In the genomic region with DNA sequence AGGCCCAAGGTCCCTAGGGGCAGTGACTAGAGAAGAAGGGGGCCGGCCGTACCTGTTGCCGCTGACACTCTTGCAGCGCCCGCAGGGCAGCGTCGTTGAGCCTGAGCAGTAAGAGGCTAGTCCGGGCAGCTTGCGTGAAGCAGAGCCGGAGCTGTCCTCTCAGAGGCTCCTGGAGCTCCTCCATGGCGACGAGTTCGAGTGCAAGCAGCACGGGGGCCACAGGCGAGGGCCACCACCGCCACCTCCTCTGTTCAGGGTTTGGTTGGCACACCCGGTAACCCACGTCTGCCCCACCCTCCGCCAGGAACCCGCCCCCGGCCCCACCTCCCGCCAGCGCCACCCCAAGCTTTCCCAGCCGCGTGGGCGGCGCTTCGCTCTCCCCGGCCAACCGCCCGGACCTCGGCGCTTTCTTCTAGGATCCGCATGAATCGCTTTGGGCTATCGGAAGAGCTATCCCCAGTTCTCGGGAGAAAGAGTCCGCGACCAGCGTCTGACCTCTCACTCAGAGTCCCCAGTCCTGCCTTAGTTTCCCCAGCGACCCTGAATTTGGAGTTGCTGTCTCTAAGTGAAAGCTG, we compare ENCODE assay signal across 8 cellular contexts. TPM values are rescaled to one million over a fixed set of nuclear protein-coding genes. Genes with fewer than 3 reads are reported as not detected.
DNase-seq lines count a peak whose midpoint lies in the region; ATAC-seq and TF ChIP-seq lines count a peak whose summit lies in the region.

A gene with protein sequence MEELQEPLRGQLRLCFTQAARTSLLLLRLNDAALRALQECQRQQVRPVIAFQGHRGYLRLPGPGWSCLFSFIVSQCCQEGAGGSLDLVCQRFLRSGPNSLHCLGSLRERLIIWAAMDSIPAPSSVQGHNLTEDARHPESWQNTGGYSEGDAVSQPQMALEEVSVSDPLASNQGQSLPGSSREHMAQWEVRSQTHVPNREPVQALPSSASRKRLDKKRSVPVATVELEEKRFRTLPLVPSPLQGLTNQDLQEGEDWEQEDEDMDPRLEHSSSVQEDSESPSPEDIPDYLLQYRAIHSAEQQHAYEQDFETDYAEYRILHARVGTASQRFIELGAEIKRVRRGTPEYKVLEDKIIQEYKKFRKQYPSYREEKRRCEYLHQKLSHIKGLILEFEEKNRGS (minus strand): TSS at position 249 of the 575 bp plus-strand sequence. CDS start 65 bp downstream, at position 184.

- peaks cover 29% of the 10 kb centered on the region for H3K4me1 Mint-ChIP-seq in activated CD8-positive, alpha-beta T cell treated with anti-CD3 and anti-CD28 coated beads for 36 hours (ENCODE audit: low read depth)

- H3K4me1 ChIP-seq in mesodermal cell (ENCODE audit: control insufficient read depth, insufficient read depth, low read length, poor library complexity, severe bottlenecking): no peaks in the 10 kb centered on the region

- intact Hi-C loops in activated CD8-positive, alpha-beta T cell treated with anti-CD3 and anti-CD28 coated beads for 36 hours (cut with micrococcal nuclease): no loop called here

- H3K27me3 Mint-ChIP-seq in activated CD8-positive, alpha-beta T cell treated with anti-CD3 and anti-CD28 coated beads for 36 hours: no peaks in the 10 kb centered on the region

- H3K36me3 ChIP-seq in mesodermal cell (ENCODE audit: control insufficient read depth, insufficient read depth, low read length): peaks cover 25% of the 10 kb centered on the region

- ATAC-seq in GM19023 (IDR thresholded peaks at IDR 0.05; ENCODE audit: unreplicated experiment): peak; percentile 41
- peak; percentile 37 for ATAC-seq in HG03280 (IDR thresholded peaks at IDR 0.05; ENCODE audit: unreplicated experiment)
- ATAC-seq in activated CD8-positive, alpha-beta T cell treated with anti-CD3 and anti-CD28 coated beads for 36 hours: peak; percentile 66

- H3K4me3 Mint-ChIP-seq in activated CD8-positive, alpha-beta T cell treated with anti-CD3 and anti-CD28 coated beads for 36 hours: peak within 1 kb of the TSS; percentile 80

- H3K36me3 Mint-ChIP-seq in activated CD8-positive, alpha-beta T cell treated with anti-CD3 and anti-CD28 coated beads for 36 hours (ENCODE audit: low read depth): peaks cover 29% of the 10 kb centered on the region

- H3K27ac ChIP-seq in mesodermal cell (ENCODE audit: low read depth, low read length, severe bottlenecking): no peak within 1 kb of the TSS

- TF ChIP-seq CTCF in AG09309 (IDR thresholded peaks at IDR 0.05; ENCODE audit: control insufficient read depth, insufficient read depth, low read depth, low read length, missing control alignments): no peak
- no peak for TF ChIP-seq CTCF in activated CD8-positive, alpha-beta T cell treated with anti-CD3 and anti-CD28 coated beads for 36 hours (IDR thresholded peaks at IDR 0.05)

- WGBS in mesodermal cell (ENCODE audit: insufficient coverage in 2 of 2), 2 experiments: 1% methylated on average over 32 to 33 of the region's 41 CpGs

- peak within 1 kb of the TSS; percentile 95 for H3K27ac Mint-ChIP-seq in activated CD8-positive, alpha-beta T cell treated with anti-CD3 and anti-CD28 coated beads for 36 hours

- POLR2A ChIA-PET in activated CD8-positive, alpha-beta T cell treated with anti-CD3 and anti-CD28 coated beads for 36 hours (lab: Charles Lee): interaction anchor here (0.9 to 3.5 kb wide), 16 partner anchors 9 to 942 kb away, joined by 3 to 30 read pairs (median 7); a partner anchor contains a TSS

- CTCF ChIA-PET in activated CD8-positive, alpha-beta T cell treated with anti-CD3 and anti-CD28 coated beads for 36 hours (lab: Charles Lee): interaction anchor here (0.6 to 3.0 kb wide), 20 partner anchors 8 to 287 kb away, joined by 3 to 17 read pairs (median 4); a partner anchor contains a TSS

- H3K4me3 ChIP-seq in AG09309 (ENCODE audit: control insufficient read depth, low read depth, low read length): peak within 1 kb of the TSS; percentile 70
- H3K4me3 ChIP-seq in mesodermal cell (ENCODE audit: extremely low read depth, insufficient read depth, low read length, poor library complexity, severe bottlenecking): peak within 1 kb of the TSS; percentile 46

- no peaks in the 10 kb centered on the region for H3K9me3 ChIP-seq in mesodermal cell (ENCODE audit: control insufficient read depth, low read length)

- H3K9me3 Mint-ChIP-seq in activated CD8-positive, alpha-beta T cell treated with anti-CD3 and anti-CD28 coated beads for 36 hours: no peaks in the 10 kb centered on the region

- DNase-seq in AG09309 (ENCODE audit: low read depth) (no peak), NCI-H526 treated with DMSO at 0.1 percent for 48 hours (lab: John Stamatoyannopoulos, UW) (peak; percentile 80)
- peak; percentile 81 for DNase-seq in activated CD8-positive, alpha-beta T cell treated with anti-CD3 and anti-CD28 coated beads for 36 hours
- DNase-seq in effector CD8-positive, alpha-beta T cell (lab: John Stamatoyannopoulos, UW): peak; percentile 62
- DNase-seq in stimulated activated CD8-positive, alpha-beta memory T cell treated with anti-CD3 and anti-CD28 coated beads, Interleukin-4, amount 100 ng/mL, for 1 hour (ENCODE audit: low read depth in 2 of 2, low spot score in 1 of 2): peak; percentile 49 to 62

RNA-seq across cellular contexts. Expression of the gene that starts here (rescaled TPM):
- total RNA-seq in activated CD8-positive, alpha-beta T cell treated with anti-CD3 and anti-CD28 coated beads for 36 hours: 1 to 10 TPM; 2.3 to 2.4 TPM
- polyA plus RNA-seq in mesodermal cell (2013, experiment 1 of 2): 0.88 TPM
- 0.76 TPM for polyA plus RNA-seq in mesodermal cell (2013, experiment 2 of 2)
